Comparison of ENCODE assay signal across 1 cellular context in genomic region chr2:215421859-215422461, GRCh38.
TF ChIP-seq lines count a peak whose summit lies in the region.

No MANE protein-coding gene starts in this region.

TF ChIP-seq in K562, 482 proteins besides CTCF, POLR2A, EP300 and RAD21 (continued from another document and continues in another):
- TF ChIP-seq TSHZ1 (CRISPR knock-in tag; IDR thresholded peaks at IDR 0.05) (no peak), CHCHD3 (CRISPR knock-in tag; IDR thresholded peaks at IDR 0.05) (no peak), STAT5A (IDR thresholded peaks at IDR 0.05; ENCODE audit: borderline replicate concordance, low read length) (peak; percentile 33; the same call in 1 of the 2 replicates), IRF2 (CRISPR knock-in tag; IDR thresholded peaks at IDR 0.05) (no peak), ELK1 (CRISPR knock-in tag; IDR thresholded peaks at IDR 0.05) (no peak), NR1H2 (CRISPR knock-in tag; IDR thresholded peaks at IDR 0.05) (no peak), CREB5 (CRISPR knock-in tag; IDR thresholded peaks at IDR 0.05) (no peak), TEAD4 (IDR thresholded peaks at IDR 0.05; ENCODE audit: low read length) (peak; percentile 83), TEAD4 (CRISPR knock-in tag; IDR thresholded peaks at IDR 0.05; ENCODE audit: borderline replicate concordance) (no peak), JUND (IDR thresholded peaks at IDR 0.05; ENCODE audit: borderline replicate concordance, low read depth, low read length) (peak; percentile 76), JUND (tag; IDR thresholded peaks at IDR 0.05; ENCODE audit: borderline replicate concordance, low read depth, low read length) (peak; percentile 74; the same call in 1 of the 3 replicates), ATF1 (CRISPR knock-in tag; IDR thresholded peaks at IDR 0.05) (no peak), ATF1 (tag; IDR thresholded peaks at IDR 0.05) (peak; percentile 76), E2F6 (IDR thresholded peaks at IDR 0.05; ENCODE audit: borderline replicate concordance in 1 of 2, extremely low read depth in 1 of 2, insufficient read depth in 1 of 2, insufficient read length in 1 of 2, low read depth in 1 of 2, low read length in 1 of 2, poor library complexity in 1 of 2, severe bottlenecking in 1 of 2) (peak in 1 of 2 experiments; percentile 39), SMARCA4 (IDR thresholded peaks at IDR 0.05) (peak; percentile 86), ZKSCAN8 (CRISPR knock-in tag; IDR thresholded peaks at IDR 0.05) (no peak), ADNP (tag; IDR thresholded peaks at IDR 0.05) (no peak), NR2C1 (IDR thresholded peaks at IDR 0.05) (no peak), NR2C1 (tag; IDR thresholded peaks at IDR 0.05) (0 out of 2 replicates have a peak, but pooled peaks have one; percentile 20), CBX8 (IDR thresholded peaks at IDR 0.05; ENCODE audit: borderline replicate concordance, extremely low read depth, low read depth, low read length, poor library complexity, severe bottlenecking) (no peak), DPF2 (IDR thresholded peaks at IDR 0.05) (peak; percentile 93), BDP1 (IDR thresholded peaks at IDR 0.05; ENCODE audit: insufficient read depth, insufficient read length) (no peak), NFIC (IDR thresholded peaks at IDR 0.05) (peak; percentile 10; the same call in 1 of the 2 replicates), SMAD4 (CRISPR knock-in tag; conservative IDR thresholded peaks at IDR 0.05) (0 out of 2 replicates have a peak, but pooled peaks have one; percentile 19), DACH1 (IDR thresholded peaks at IDR 0.05; ENCODE audit: partially characterized antibody) (peak; percentile 71), SRSF9 (IDR thresholded peaks at IDR 0.05; ENCODE audit: borderline replicate concordance, low read depth, low read length) (no peak), FOXM1 (IDR thresholded peaks at IDR 0.05; ENCODE audit: low read depth) (no peak), FOXM1 (CRISPR knock-in tag; IDR thresholded peaks at IDR 0.05; ENCODE audit: low read depth) (no peak), GATA2 (CRISPR knock-in tag; IDR thresholded peaks at IDR 0.05) (peak; percentile 61), BHLHE40 (IDR thresholded peaks at IDR 0.05; ENCODE audit: low read length) (peak; percentile 79), ZNF407 (IDR thresholded peaks at IDR 0.05; ENCODE audit: low read depth) (no peak), NCOR1 (IDR thresholded peaks at IDR 0.05) (peak; percentile 45; the same call in 1 of the 2 replicates), ZBTB8A (IDR thresholded peaks at IDR 0.05; ENCODE audit: partially characterized antibody) (no peak), TFE3 (CRISPR knock-in tag; IDR thresholded peaks at IDR 0.05) (peak; percentile 65), MYC (IDR thresholded peaks at IDR 0.05; ENCODE audit: low read depth, low read length) (0 out of 2 replicates have a peak, but pooled peaks have one; percentile 31), MYC (CRISPR knock-in tag; IDR thresholded peaks at IDR 0.05; ENCODE audit: borderline replicate concordance, low read depth) (no peak), MCM7 (IDR thresholded peaks at IDR 0.05) (no peak), NFE2 (IDR thresholded peaks at IDR 0.05; ENCODE audit: low read depth) (peak; percentile 84), CXXC5 (CRISPR knock-in tag; IDR thresholded peaks at IDR 0.05) (peak; percentile 44), TRIM25 (IDR thresholded peaks at IDR 0.05; ENCODE audit: borderline replicate concordance) (no peak), L3MBTL2 (IDR thresholded peaks at IDR 0.05) (peak; percentile 78; the same call in 1 of the 2 replicates), ARID1B (IDR thresholded peaks at IDR 0.05) (peak; percentile 90), MTA2 (IDR thresholded peaks at IDR 0.05; ENCODE audit: low read depth) (peak; percentile 49), GATAD2A (IDR thresholded peaks at IDR 0.05) (0 out of 2 replicates have a peak, but pooled peaks have one; percentile 23), NELFE (IDR thresholded peaks at IDR 0.05; ENCODE audit: insufficient read depth, insufficient read length) (no peak), RHOXF2B (CRISPR knock-in tag; conservative IDR thresholded peaks at IDR 0.05) (no peak), PYGO2 (tag; IDR thresholded peaks at IDR 0.05) (no peak), ESRRA (IDR thresholded peaks at IDR 0.05; ENCODE audit: borderline replicate concordance, low read depth) (no peak), MAFK (IDR thresholded peaks at IDR 0.05; ENCODE audit: low read length) (peak; percentile 70), TCF3 (CRISPR knock-in tag; IDR thresholded peaks at IDR 0.05) (peak; percentile 82), USF1 (CRISPR knock-in tag; IDR thresholded peaks at IDR 0.05) (peak; percentile 55), SIRT6 (IDR thresholded peaks at IDR 0.05; ENCODE audit: low read depth, low read length) (no peak)
